24 cellular contexts compared by ENCODE assay signal in genomic region chr2:49177194-49177593, GRCh38. TPM values are rescaled to one million over a fixed set of nuclear protein-coding genes. Genes with fewer than 3 reads are reported as not detected.
"Had no signal": no experiment of that assay in that cellular context is flagged by ENCODE, and none has a peak within 500 bp of the region (broad histone marks: within the 10 kb centered on the region; RNA-seq: fewer than 3 reads in every experiment).

No MANE protein-coding gene starts in this region.

- DNase-seq: KBM-7, NCI-H1092, NCI-H1105 treated with DMSO at 0.1 percent for 48 hours, NCI-H1417 treated with DMSO at 0.1 percent for 48 hours, NCI-H146, NCI-H1694 treated with DMSO at 0.1 percent for 48 hours, NCI-H1930, NCI-H2081, NCI-H2107, NCI-H226, NCI-H446, NCI-H510A, NCI-H524 treated with DMSO at 0.1 percent for 48 hours, NCI-H69, NCI-H774, SHP77, SK-N-SH, SW 1271 had no signal

- H3K9me3 ChIP-seq: SK-N-SH had no signal

- H3K9ac ChIP-seq: SK-N-SH had no signal

- H3K9me2 ChIP-seq: SK-N-SH had no signal

- H3K4me2 ChIP-seq: SK-N-SH had no signal

- ATAC-seq: Panc1 had no signal

- H3K27ac ChIP-seq: RWPE1 had no signal

RNA-seq across cellular contexts. Expression of gene FSHR, which starts 22.9 kb away (rescaled TPM):
- total RNA-seq: HT-29, LHCN-M2, MCF 10A, SK-MEL-5 had no signal
